Comparison of ENCODE assay signal across 13 cellular contexts in the genomic region with DNA sequence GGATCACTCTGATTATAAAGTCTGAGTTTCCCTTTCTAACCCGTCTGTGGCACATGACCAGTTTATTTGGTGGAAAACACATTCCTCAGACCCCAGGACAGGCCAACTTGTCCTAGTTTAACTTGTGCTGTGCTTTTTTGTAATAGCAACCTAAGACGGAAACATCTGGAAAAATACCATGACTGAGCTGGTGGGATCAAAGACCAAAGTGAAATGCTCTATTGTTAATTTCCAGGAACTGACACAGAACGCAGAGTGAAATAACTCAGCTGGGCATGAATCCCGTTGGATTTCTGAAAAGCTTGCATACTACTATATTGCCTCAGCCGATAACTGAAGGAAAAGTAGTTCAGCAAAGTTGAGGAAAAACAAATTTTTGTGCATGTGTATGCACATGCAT.
A peak's percentile ranks its signal among the peaks of the same experiment; 100 is the strongest.
DNase-seq lines count a peak whose midpoint lies in the region; ATAC-seq and TF ChIP-seq lines count a peak whose summit lies in the region.
"Had no signal": no experiment of that assay in that cellular context is flagged by ENCODE, and none has a peak within 500 bp of the region (broad histone marks: within the 10 kb centered on the region; RNA-seq: fewer than 3 reads in every experiment).

No MANE protein-coding gene starts in this region.

- H3K4me3 ChIP-seq in fibroblast of villous mesenchyme (ENCODE audit: low read depth, low read length) (no peak overlapping the region), subcutaneous abdominal adipose tissue (ENCODE audit: low read depth in 1 of 5, low read length in 5 of 5) (peak overlapping the region in 4 of 5 donors; percentile 19 to 28 (median 24))
- H3K4me3 ChIP-seq: BLaER1 treated with 17β-estradiol and CSF1 and Interleukin-3, amounts not matched to agents 10 nM and 100 nM; K562 had no signal

- peak; percentile 58 for DNase-seq in astrocyte of the hippocampus (ENCODE audit: low read depth, low spot score)
- DNase-seq in fibroblast of villous mesenchyme (ENCODE audit: low read depth) = peak; percentile 28
- DNase-seq in midbrain (lab: John Stamatoyannopoulos, UW) = peak; percentile 53
- no peak for DNase-seq in AML-193 (lab: John Stamatoyannopoulos, UW)
- DNase-seq in NCI-H524 (lab: John Stamatoyannopoulos, UW) = no peak
- no peak for DNase-seq in foreskin keratinocyte
- DNase-seq: NCI-H2029 treated with DMSO at 0.1 percent for 48 hours; stimulated activated CD8-positive, alpha-beta memory T cell treated with anti-CD3 and anti-CD28 coated beads, Interleukin-4, amount 100 ng/mL, for 48 hours had no signal

- peak overlapping the region in 3 of 5 donors; percentile 21 to 62 (median 51) for H3K9ac ChIP-seq in subcutaneous abdominal adipose tissue (ENCODE audit: low read length in 5 of 5)
- H3K9ac ChIP-seq: BLaER1 treated with 17β-estradiol and CSF1 and Interleukin-3, amounts not matched to agents 10 nM and 100 nM had no signal

- H3K27ac ChIP-seq in subcutaneous abdominal adipose tissue (ENCODE audit: low read depth, low read length) (peak overlapping the region; percentile 91), foreskin keratinocyte (no peak overlapping the region)
- H3K27ac ChIP-seq: BLaER1 treated with 17β-estradiol and CSF1 and Interleukin-3, amounts not matched to agents 10 nM and 100 nM had no signal

- no peaks in the 10 kb centered on the region for H3K36me3 ChIP-seq in subcutaneous abdominal adipose tissue (ENCODE audit: control insufficient read depth in 5 of 5, insufficient read depth in 5 of 5, low read length in 5 of 5)
- H3K36me3 ChIP-seq: BLaER1 treated with 17β-estradiol and CSF1 and Interleukin-3, amounts not matched to agents 10 nM and 100 nM had no signal

- H3K4me1 ChIP-seq in subcutaneous abdominal adipose tissue (ENCODE audit: control insufficient read depth in 5 of 5, insufficient read depth in 5 of 5, low read length in 5 of 5) (peaks cover 16 to 63% (median 53%) of the 10 kb centered on the region in 5 donors), foreskin keratinocyte (no peaks in the 10 kb centered on the region)

- H3K9me3 ChIP-seq in subcutaneous abdominal adipose tissue (ENCODE audit: control insufficient read depth in 5 of 5, low read length in 5 of 5) = no peaks in the 10 kb centered on the region
- H3K9me3 ChIP-seq: BLaER1 treated with 17β-estradiol and CSF1 and Interleukin-3, amounts not matched to agents 10 nM and 100 nM had no signal

- TF ChIP-seq CTCF in fibroblast of villous mesenchyme (IDR thresholded peaks at IDR 0.05; ENCODE audit: insufficient read depth, low read depth, low read length) = no peak
- no peak for TF ChIP-seq CTCF in foreskin keratinocyte (conservative IDR thresholded peaks at IDR 0.05)

- ATAC-seq in HG02885 (IDR thresholded peaks at IDR 0.05; ENCODE audit: poor library complexity, unreplicated experiment) = no peak
- ATAC-seq in foreskin keratinocyte = no peak
- ATAC-seq: K562, T-cell had no signal

- H3K27me3 ChIP-seq in subcutaneous abdominal adipose tissue (ENCODE audit: control insufficient read depth in 5 of 5, insufficient read depth in 4 of 5, low read length in 5 of 5) (no peaks in the 10 kb centered on the region), foreskin keratinocyte (no peaks in the 10 kb centered on the region)
- H3K27me3 ChIP-seq: BLaER1 treated with 17β-estradiol and CSF1 and Interleukin-3, amounts not matched to agents 10 nM and 100 nM had no signal

Comparison
In these comparisons a context has a peak if more than half of its experiments do, and no peak if none do; other contexts are left out.
1. DNase-seq: peak in astrocyte of the hippocampus (single experiment), fibroblast of villous mesenchyme (single experiment) and midbrain (single experiment); none in AML-193 (0 of 2), NCI-H524 (0 of 2) and foreskin keratinocyte (0 of 2).